ENCODE assay signal across 8 cellular contexts in the genomic region with DNA sequence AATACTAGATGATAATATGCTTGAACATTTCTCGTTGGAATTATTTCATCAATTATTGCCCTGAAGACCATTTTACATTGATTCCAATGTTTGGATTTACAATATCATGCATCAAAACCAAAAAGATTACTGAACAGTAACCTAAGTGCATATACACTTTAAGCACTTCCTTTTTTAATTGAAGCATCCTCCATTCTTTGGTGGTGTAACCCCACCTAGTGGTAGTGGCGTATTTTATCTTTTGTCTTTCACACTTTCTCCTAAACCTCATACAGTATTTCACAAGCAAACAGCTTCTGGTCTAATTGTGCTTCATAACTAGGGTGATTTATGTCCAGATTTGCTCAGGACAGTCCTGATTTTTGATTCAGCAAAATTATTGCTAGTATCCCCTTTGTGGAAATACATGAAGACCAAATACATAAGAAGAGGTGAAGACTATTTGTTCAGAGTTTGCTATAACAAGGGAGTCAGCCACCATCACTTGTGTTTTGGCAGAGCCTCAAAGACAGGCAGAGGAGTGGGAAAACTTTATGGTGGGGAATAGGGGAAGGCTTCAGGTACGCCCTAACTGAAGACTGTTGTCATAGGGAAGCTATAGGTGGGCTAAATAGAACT. TPM values are rescaled to one million over a fixed set of nuclear protein-coding genes. Genes with fewer than 3 reads are reported as not detected.
DNase-seq lines count a peak whose midpoint lies in the region; ATAC-seq, FAIRE-seq and TF ChIP-seq lines count a peak whose summit lies in the region.

No MANE protein-coding gene starts in this region.

- H3K4me3 ChIP-seq in AG10803 (ENCODE audit: low read length): no peak overlapping the region
- no peak overlapping the region for H3K4me3 ChIP-seq in GM12865 (ENCODE audit: low read depth, low read length)
- H3K4me3 ChIP-seq in epithelial cell of proximal tubule (ENCODE audit: low read depth, low read length): no peak overlapping the region

- H3K36me3 Mint-ChIP-seq in natural killer cell treated with Interleukin-12 subunit alpha and Interleukin-12 subunit beta and Interleukin-15 and Interleukin-18, amount 100 ng/mL, for 72 hours: no peaks in the 10 kb centered on the region

- peaks cover 0 to 3% of the 10 kb centered on the region in 2 donors for H3K27me3 Mint-ChIP-seq in natural killer cell treated with Interleukin-12 subunit alpha and Interleukin-12 subunit beta and Interleukin-15 and Interleukin-18, amount 100 ng/mL, for 72 hours

- peak overlapping the region; percentile 64 for H3K4me3 Mint-ChIP-seq in natural killer cell treated with Interleukin-12 subunit alpha and Interleukin-12 subunit beta and Interleukin-15 and Interleukin-18, amount 100 ng/mL, for 72 hours

- peak; percentile 43 for ATAC-seq in HG02588 (IDR thresholded peaks at IDR 0.05; ENCODE audit: unreplicated experiment)
- ATAC-seq in natural killer cell treated with Interleukin-12 subunit alpha and Interleukin-12 subunit beta and Interleukin-15 and Interleukin-18, amount 100 ng/mL, for 72 hours: peak; percentile 46 to 50

- DNase-seq in AG10803 (ENCODE audit: low read depth) (peak; percentile 63), GM12865 (ENCODE audit: low read depth) (peak; percentile 73), NCI-H1048 (lab: John Stamatoyannopoulos, UW) (peak; percentile 37), SK-N-DZ (ENCODE audit: low spot score) (peak; percentile 50), epithelial cell of proximal tubule (ENCODE audit: low read depth) (peak; percentile 37), H54 (ENCODE audit: insufficient read length, low spot score) (no peak)
- DNase-seq in natural killer cell treated with Interleukin-12 subunit alpha and Interleukin-12 subunit beta and Interleukin-15 and Interleukin-18, amount 100 ng/mL, for 72 hours (ENCODE audit: low spot score): peak; percentile 67

- H3K27ac Mint-ChIP-seq in natural killer cell treated with Interleukin-12 subunit alpha and Interleukin-12 subunit beta and Interleukin-15 and Interleukin-18, amount 100 ng/mL, for 72 hours: peak overlapping the region; percentile 49 to 53

- TF ChIP-seq CTCF in AG10803 (conservative IDR thresholded peaks at IDR 0.05; ENCODE audit: low read length) (peak; percentile 75), GM12865 (IDR thresholded peaks at IDR 0.05; ENCODE audit: insufficient read depth, low read depth, low read length, missing control alignments) (peak; percentile 59), epithelial cell of proximal tubule (conservative IDR thresholded peaks at IDR 0.05; ENCODE audit: low read depth, low read length) (peak; percentile 65)

- peaks cover 26 to 31% of the 10 kb centered on the region in 2 donors for H3K4me1 Mint-ChIP-seq in natural killer cell treated with Interleukin-12 subunit alpha and Interleukin-12 subunit beta and Interleukin-15 and Interleukin-18, amount 100 ng/mL, for 72 hours (ENCODE audit: low read depth in 2 of 2)

- FAIRE-seq in H54 (lab: Jason Lieb, UNC): no peak

- no peaks in the 10 kb centered on the region for H3K9me3 Mint-ChIP-seq in natural killer cell treated with Interleukin-12 subunit alpha and Interleukin-12 subunit beta and Interleukin-15 and Interleukin-18, amount 100 ng/mL, for 72 hours

- TF ChIP-seq POLR2A in H54 (IDR thresholded peaks at IDR 0.05; ENCODE audit: low read depth, low read length): no peak

RNA-seq across cellular contexts. Expression of a gene that starts 3.4 kb away (rescaled TPM):
- 42.3 and 55.6 TPM in 2 replicates for polyA plus RNA-seq in SK-N-DZ (2014; cell fraction: cytosol; rRNA removed)
- 47.2 and 54.0 TPM in 2 replicates for polyA plus RNA-seq in SK-N-DZ (2014; cell fraction: nucleus; rRNA removed)
- total RNA-seq in epithelial cell of proximal tubule: 19.4 and 30.4 TPM in 2 replicates
- 10 to 100 TPM; 36.2 to 64.3 TPM for total RNA-seq in natural killer cell treated with Interleukin-12 subunit alpha and Interleukin-12 subunit beta and Interleukin-15 and Interleukin-18, amount 100 ng/mL, for 72 hours

RNA-seq across cellular contexts. Expression of a gene that starts 23.3 kb away (rescaled TPM):
- 60.8 and 89.4 TPM in 2 replicates for polyA plus RNA-seq in SK-N-DZ (2014; cell fraction: cytosol; rRNA removed)
- polyA plus RNA-seq in SK-N-DZ (2014; cell fraction: nucleus; rRNA removed): 47.2 and 53.1 TPM in 2 replicates
- 76.0 and 117 TPM in 2 replicates for total RNA-seq in epithelial cell of proximal tubule
- total RNA-seq in natural killer cell treated with Interleukin-12 subunit alpha and Interleukin-12 subunit beta and Interleukin-15 and Interleukin-18, amount 100 ng/mL, for 72 hours: 10 to 100 TPM; 36.3 to 53.5 TPM
